ENCODE assay signal across 8 cellular contexts in the genomic region with DNA sequence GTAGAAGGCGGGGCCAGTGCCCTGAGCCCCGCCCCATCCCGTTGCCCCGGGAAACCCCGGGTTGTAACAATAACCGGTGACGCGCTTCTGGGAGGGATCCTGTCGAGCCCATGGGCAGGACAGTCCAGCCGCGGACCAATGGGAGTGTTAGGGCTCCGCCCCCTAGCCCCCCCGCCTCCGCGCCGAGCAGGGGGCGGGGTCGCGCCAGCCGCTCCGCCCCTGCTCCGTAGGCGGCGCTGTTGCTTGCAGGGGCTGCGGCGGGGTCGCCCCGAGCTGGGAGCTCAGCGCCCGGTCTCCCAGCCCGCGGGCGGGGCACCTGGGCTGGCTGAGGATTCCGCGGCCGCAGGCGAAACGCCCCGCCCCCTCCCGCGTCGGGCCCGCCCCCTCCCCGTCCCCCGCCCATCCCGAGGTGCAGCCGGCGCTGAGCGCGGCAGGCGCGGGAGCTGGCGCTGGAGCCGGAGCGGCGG. TPM values are rescaled to one million over a fixed set of nuclear protein-coding genes. Genes with fewer than 3 reads are reported as not detected.
DNase-seq lines count a peak whose midpoint lies in the region; ATAC-seq and TF ChIP-seq lines count a peak whose summit lies in the region.

Gene FOXO6 (plus strand): TSS at position 407 of the 467 bp plus-strand sequence.

- no peaks in the 10 kb centered on the region for H3K36me3 ChIP-seq in colonic mucosa

- DNase-seq in AG09319 (ENCODE audit: extremely low read depth, low read depth) = peak; percentile 84
- DNase-seq in GM19238 (ENCODE audit: insufficient read length, low spot score) = peak; percentile 98
- peak; percentile 94 for DNase-seq in NCI-H460 (ENCODE audit: extremely low read depth, low read depth)
- DNase-seq in activated CD4-positive, alpha-beta T cell treated with anti-CD3 and anti-CD28 coated beads for 4 hours = peak; percentile 93 to 94
- DNase-seq in colonic mucosa = peak; percentile 99
- DNase-seq in kidney tubule cell (ENCODE audit: low spot score) = peak; percentile 97
- peak; percentile 84 to 89 for DNase-seq in stimulated activated CD4-positive, alpha-beta T cell treated with anti-CD3 and anti-CD28 coated beads, Interleukin-1b, Interleukin-23, amount 100 ng/mL, for 1 hour (ENCODE audit: low read depth in 2 of 2)

- no peak within 1 kb of the TSS for H3K27ac ChIP-seq in colonic mucosa

- H3K4me3 ChIP-seq in colonic mucosa = peak within 1 kb of the TSS; percentile 70

- intact Hi-C loops in colonic mucosa (cut with DNase I) = no loop called here

- H3K9ac ChIP-seq in colonic mucosa (ENCODE audit: low read depth in 2 of 2, low read length in 2 of 2) = peak within 1 kb of the TSS; percentile 54 to 78

- no peaks in the 10 kb centered on the region for H3K9me3 ChIP-seq in colonic mucosa

- peaks cover 14% of the 10 kb centered on the region for H3K4me1 ChIP-seq in colonic mucosa

- H3K27me3 ChIP-seq in colonic mucosa = peaks cover 23% of the 10 kb centered on the region

- peak; percentile 4 for TF ChIP-seq CTCF in AG09319 (IDR thresholded peaks at IDR 0.05; ENCODE audit: low read depth, low read length)
- TF ChIP-seq CTCF in colonic mucosa (IDR thresholded peaks at IDR 0.05) = no peak

- ATAC-seq in HG03439 (IDR thresholded peaks at IDR 0.05; ENCODE audit: unreplicated experiment) = peak; percentile 91

RNA-seq across cellular contexts. Expression of gene FOXO6, which starts in this region (rescaled TPM):
- 0.05 TPM in 1 of 2 replicates, not detected in the other for total RNA-seq in NCI-H460 (2014; rRNA removed; shearing (Covaris generic))
- polyA plus RNA-seq in NCI-H460 (2014; cell fraction: nucleus; rRNA removed) = 0.04 and 0.53 TPM in 2 replicates
- total RNA-seq in colonic mucosa = under 1 TPM; 0.56 to 0.59 TPM

Comparison
In these comparisons a context has a peak if more than half of its experiments do, and no peak if none do; other contexts are left out.
1. Peak in DNase-seq in NCI-H460; RNA of the gene not detected or under 1 TPM.
2. Peak in DNase-seq, H3K4me3 ChIP-seq and H3K9ac ChIP-seq in colonic mucosa; RNA of the gene not detected or under 1 TPM.